In the genomic region with DNA sequence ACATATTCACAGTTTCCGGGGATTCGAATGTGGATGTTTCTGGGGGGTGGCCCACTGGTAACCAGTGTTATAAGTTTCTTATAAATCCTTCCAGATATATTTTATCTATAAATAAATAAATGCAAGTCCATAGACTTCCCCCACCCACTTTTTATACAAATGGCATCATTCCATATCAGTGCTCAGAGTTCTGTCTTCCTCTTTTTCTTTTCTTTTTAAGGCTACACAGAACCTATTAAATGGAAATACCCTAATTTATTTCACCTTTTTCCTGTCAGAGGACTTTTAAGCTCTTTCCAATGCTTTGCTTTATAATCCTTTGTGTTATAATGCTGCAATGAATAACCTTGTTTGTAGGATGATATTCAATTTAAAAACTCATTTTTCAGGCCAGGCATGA, we compare ENCODE assay signal across 21 cellular contexts. TPM values are rescaled to one million over a fixed set of nuclear protein-coding genes. Genes with fewer than 3 reads are reported as not detected.
DNase-seq lines count a peak whose midpoint lies in the region; ATAC-seq, FAIRE-seq and TF ChIP-seq lines count a peak whose summit lies in the region.
"Had no signal": no experiment of that assay in that cellular context is flagged by ENCODE, and none has a peak within 500 bp of the region (broad histone marks: within the 10 kb centered on the region; RNA-seq: fewer than 3 reads in every experiment).

No MANE protein-coding gene starts in this region.

- POLR2A ChIA-PET in activated naive CD8-positive, alpha-beta T cell treated with anti-CD3 and anti-CD28 coated beads, Interleukin-2, amount 10 ng/mL, durations not matched to agents 7 days and 5 days (lab: Charles Lee), result no interaction called here
- POLR2A ChIA-PET in K562 (lab: Yijun Ruan, JAX), result no interaction called here

- H3K4me3 Mint-ChIP-seq in activated naive CD8-positive, alpha-beta T cell treated with anti-CD3 and anti-CD28 coated beads, Interleukin-2, amount 10 ng/mL, durations not matched to agents 7 days and 5 days, result no peak overlapping the region
- no peak overlapping the region for H3K4me3 Mint-ChIP-seq in activated naive CD8-positive, alpha-beta T cell treated with anti-CD3 and anti-CD28 coated beads, Interleukin-2, amount 50 U/mL, for 24 hours
- H3K4me3 Mint-ChIP-seq in stimulated activated naive B cell treated with anti-CD40 and anti-IgM and Interleukin-4, amounts not matched to agents 10 μg/mL and 1 μg/mL and 100 μg/mL, for 72 hours, result peak overlapping the region; percentile 68 to 71
- H3K4me3 Mint-ChIP-seq in type B pancreatic cell, result no peak overlapping the region
- H3K4me3 Mint-ChIP-seq in osteocyte (ENCODE audit: unreplicated experiment), result no peak overlapping the region

- H3K36me3 ChIP-seq in Karpas-422 (ENCODE audit: insufficient read depth, low read length), result no peaks in the 10 kb centered on the region
- no peaks in the 10 kb centered on the region for H3K36me3 ChIP-seq in K562 (ENCODE audit: control insufficient read depth, insufficient read depth, low read length)
- H3K36me3 ChIP-seq: pancreas, sigmoid colon, upper lobe of right lung had no signal

- no peak for TF ChIP-seq POLR2A in K562 (conservative IDR thresholded peaks at IDR 0.05)

- no peak overlapping the region for H3K4me3 ChIP-seq in Karpas-422 (ENCODE audit: low read length)
- H3K4me3 ChIP-seq in K562, result no peak overlapping the region
- H3K4me3 ChIP-seq: pancreas, sigmoid colon, upper lobe of right lung had no signal

- FAIRE-seq in K562 (lab: Jason Lieb, UNC), result no peak
- FAIRE-seq: HTR-8/SVneo, pancreas had no signal

- BruUV-seq in K562 (replicated peaks; lab: Mats Ljungman, UMichigan), result no TSS peak

- H3K4me2 ChIP-seq in Karpas-422 (ENCODE audit: low read depth, low read length, poor library complexity, severe bottlenecking) (peak overlapping the region; percentile 32), K562 (ENCODE audit: insufficient read depth, low read length) (no peak overlapping the region)

- TF ChIP-seq EP300 in K562 (IDR thresholded peaks at IDR 0.05; ENCODE audit: low read length), result no peak

- no peak for DNase-seq in activated naive CD8-positive, alpha-beta T cell treated with anti-CD3 and anti-CD28 coated beads, Interleukin-2, amount 10 ng/mL, durations not matched to agents 7 days and 5 days
- DNase-seq in activated naive CD8-positive, alpha-beta T cell treated with anti-CD3 and anti-CD28 coated beads, Interleukin-2, amount 50 U/mL, for 24 hours, result no peak
- DNase-seq in Karpas-422, result no peak
- no peak for DNase-seq in K562 (ENCODE audit: extremely low read depth in 1 of 4, low spot score in 3 of 4)
- DNase-seq in stimulated activated naive B cell treated with anti-CD40 and anti-IgM and Interleukin-4, amounts not matched to agents 10 μg/mL and 1 μg/mL and 100 μg/mL, for 72 hours, result no peak
- no peak for DNase-seq in type B pancreatic cell (ENCODE audit: extremely low spot score, unreplicated experiment)
- no peak for DNase-seq in osteocyte (ENCODE audit: extremely low spot score, unreplicated experiment)
- DNase-seq: activated CD4-positive, CD25-positive, alpha-beta regulatory T cell; activated gamma-delta T cell treated with Interleukin-2 at 50 U/mL for 16 hours; NCI-H1417; NCI-H526; SHP77; sigmoid colon; stimulated activated naive CD4-positive, alpha-beta T cell treated with Interleukin-2 at 50 U/mL for 16 hours; T-helper 2 cell; upper lobe of right lung had no signal

- no peaks in the 10 kb centered on the region for H3K9me3 ChIP-seq in Karpas-422 (ENCODE audit: low read length)
- H3K9me3 ChIP-seq in K562 (replicated peaks; ENCODE audit: control insufficient read depth, insufficient read depth, low read depth, low read length), result no peaks in the 10 kb centered on the region
- H3K9me3 ChIP-seq: heart left ventricle, pancreas, sigmoid colon, upper lobe of right lung had no signal

- no peaks in the 10 kb centered on the region for H3K9me1 ChIP-seq in K562 (ENCODE audit: control insufficient read depth, insufficient read depth, low read length)

- no peaks in the 10 kb centered on the region for H3K27me3 Mint-ChIP-seq in activated naive CD8-positive, alpha-beta T cell treated with anti-CD3 and anti-CD28 coated beads, Interleukin-2, amount 10 ng/mL, durations not matched to agents 7 days and 5 days
- no peaks in the 10 kb centered on the region for H3K27me3 Mint-ChIP-seq in activated naive CD8-positive, alpha-beta T cell treated with anti-CD3 and anti-CD28 coated beads, Interleukin-2, amount 50 U/mL, for 24 hours
- H3K27me3 Mint-ChIP-seq in stimulated activated naive B cell treated with anti-CD40 and anti-IgM and Interleukin-4, amounts not matched to agents 10 μg/mL and 1 μg/mL and 100 μg/mL, for 72 hours, result no peaks in the 10 kb centered on the region
- H3K27me3 Mint-ChIP-seq in type B pancreatic cell (no peaks in the 10 kb centered on the region), osteocyte (ENCODE audit: unreplicated experiment) (no peaks in the 10 kb centered on the region)

- peak overlapping the region; percentile 47 for H3K27ac Mint-ChIP-seq in activated naive CD8-positive, alpha-beta T cell treated with anti-CD3 and anti-CD28 coated beads, Interleukin-2, amount 10 ng/mL, durations not matched to agents 7 days and 5 days
- H3K27ac Mint-ChIP-seq in activated naive CD8-positive, alpha-beta T cell treated with anti-CD3 and anti-CD28 coated beads, Interleukin-2, amount 50 U/mL, for 24 hours, result no peak overlapping the region
- H3K27ac Mint-ChIP-seq in stimulated activated naive B cell treated with anti-CD40 and anti-IgM and Interleukin-4, amounts not matched to agents 10 μg/mL and 1 μg/mL and 100 μg/mL, for 72 hours, result peak overlapping the region; percentile 89
- H3K27ac Mint-ChIP-seq in type B pancreatic cell (no peak overlapping the region), osteocyte (ENCODE audit: unreplicated experiment) (no peak overlapping the region)

- H3K36me3 Mint-ChIP-seq in activated naive CD8-positive, alpha-beta T cell treated with anti-CD3 and anti-CD28 coated beads, Interleukin-2, amount 10 ng/mL, durations not matched to agents 7 days and 5 days, result peaks cover 23% of the 10 kb centered on the region
- H3K36me3 Mint-ChIP-seq in activated naive CD8-positive, alpha-beta T cell treated with anti-CD3 and anti-CD28 coated beads, Interleukin-2, amount 50 U/mL, for 24 hours (ENCODE audit: low read depth), result peaks cover 2% of the 10 kb centered on the region
- peaks cover 24 to 32% of the 10 kb centered on the region in 2 donors for H3K36me3 Mint-ChIP-seq in stimulated activated naive B cell treated with anti-CD40 and anti-IgM and Interleukin-4, amounts not matched to agents 10 μg/mL and 1 μg/mL and 100 μg/mL, for 72 hours
- no peaks in the 10 kb centered on the region for H3K36me3 Mint-ChIP-seq in type B pancreatic cell
- peaks cover 4% of the 10 kb centered on the region for H3K36me3 Mint-ChIP-seq in osteocyte (ENCODE audit: unreplicated experiment)

- H4K20me1 ChIP-seq in Karpas-422 (ENCODE audit: insufficient read depth, low read depth, low read length) (no peaks in the 10 kb centered on the region), K562 (replicated peaks; ENCODE audit: control insufficient read depth, insufficient read depth, low read length) (no peaks in the 10 kb centered on the region)

- H3K79me2 ChIP-seq in Karpas-422 (ENCODE audit: low read length), result no peaks in the 10 kb centered on the region
- H3K79me2 ChIP-seq in K562 (ENCODE audit: control insufficient read depth, insufficient read depth, low read length), result no peaks in the 10 kb centered on the region

- intact Hi-C loops in K562 (cut with micrococcal nuclease), result no loop called here

- H3K9me3 Mint-ChIP-seq in activated naive CD8-positive, alpha-beta T cell treated with anti-CD3 and anti-CD28 coated beads, Interleukin-2, amount 10 ng/mL, durations not matched to agents 7 days and 5 days, result no peaks in the 10 kb centered on the region
- no peaks in the 10 kb centered on the region for H3K9me3 Mint-ChIP-seq in activated naive CD8-positive, alpha-beta T cell treated with anti-CD3 and anti-CD28 coated beads, Interleukin-2, amount 50 U/mL, for 24 hours
- H3K9me3 Mint-ChIP-seq in stimulated activated naive B cell treated with anti-CD40 and anti-IgM and Interleukin-4, amounts not matched to agents 10 μg/mL and 1 μg/mL and 100 μg/mL, for 72 hours, result no peaks in the 10 kb centered on the region
- H3K9me3 Mint-ChIP-seq in type B pancreatic cell (no peaks in the 10 kb centered on the region), osteocyte (ENCODE audit: unreplicated experiment) (no peaks in the 10 kb centered on the region)

- H3K4me1 ChIP-seq in Karpas-422 (ENCODE audit: low read length) (peaks cover 10% of the 10 kb centered on the region), K562 (replicated peaks in 1 of 2; ENCODE audit: control insufficient read depth in 2 of 2, insufficient read depth in 2 of 2, low read length in 2 of 2) (peaks cover 34 to 35% of the 10 kb centered on the region in 2 experiments)

- H3K9ac ChIP-seq in Karpas-422 (ENCODE audit: low read length) (no peak overlapping the region), K562 (ENCODE audit: insufficient read depth in 1 of 2, low read depth in 2 of 2, low read length in 2 of 2) (no peak overlapping the region)

- no peak overlapping the region for H3K27ac ChIP-seq in Karpas-422 (ENCODE audit: low read length)
- H3K27ac ChIP-seq in K562 (ENCODE audit: extremely low read depth, low read depth, low read length), result no peak overlapping the region
- H3K27ac ChIP-seq: upper lobe of right lung had no signal

- peaks cover 34% of the 10 kb centered on the region for H3K4me1 Mint-ChIP-seq in activated naive CD8-positive, alpha-beta T cell treated with anti-CD3 and anti-CD28 coated beads, Interleukin-2, amount 10 ng/mL, durations not matched to agents 7 days and 5 days
- peaks cover 34% of the 10 kb centered on the region for H3K4me1 Mint-ChIP-seq in activated naive CD8-positive, alpha-beta T cell treated with anti-CD3 and anti-CD28 coated beads, Interleukin-2, amount 50 U/mL, for 24 hours
- H3K4me1 Mint-ChIP-seq in stimulated activated naive B cell treated with anti-CD40 and anti-IgM and Interleukin-4, amounts not matched to agents 10 μg/mL and 1 μg/mL and 100 μg/mL, for 72 hours, result peaks cover 40 to 56% of the 10 kb centered on the region in 2 donors
- H3K4me1 Mint-ChIP-seq in type B pancreatic cell (ENCODE audit: unreplicated experiment) (peaks cover 9% of the 10 kb centered on the region), osteocyte (ENCODE audit: unreplicated experiment) (peaks cover 34% of the 10 kb centered on the region)

- TF ChIP-seq CTCF in K562 (IDR thresholded peaks at IDR 0.05 in 2 of 3, conservative IDR thresholded peaks at IDR 0.05 in 1 of 3; ENCODE audit: insufficient read depth in 2 of 3, low read depth in 1 of 3, low read length in 3 of 3), result no peak
- TF ChIP-seq CTCF in type B pancreatic cell (conservative IDR thresholded peaks at IDR 0.05), result no peak
- TF ChIP-seq CTCF in osteocyte (IDR thresholded peaks at IDR 0.05), result no peak

- no peaks in the 10 kb centered on the region for H3K27me3 ChIP-seq in Karpas-422 (ENCODE audit: low read length)
- H3K27me3 ChIP-seq in K562 (ENCODE audit: control insufficient read depth in 2 of 2, insufficient read depth in 2 of 2, low read length in 2 of 2), result no peaks in the 10 kb centered on the region
- H3K27me3 ChIP-seq: heart left ventricle, pancreas, sigmoid colon, upper lobe of right lung had no signal

- ATAC-seq in activated naive CD8-positive, alpha-beta T cell treated with anti-CD3 and anti-CD28 coated beads, Interleukin-2, amount 10 ng/mL, durations not matched to agents 7 days and 5 days (ENCODE audit: low read depth), result no peak
- ATAC-seq in activated naive CD8-positive, alpha-beta T cell treated with anti-CD3 and anti-CD28 coated beads, Interleukin-2, amount 50 U/mL, for 24 hours, result no peak
- ATAC-seq in K562, result no peak
- ATAC-seq in stimulated activated naive B cell treated with anti-CD40 and anti-IgM and Interleukin-4, amounts not matched to agents 10 μg/mL and 1 μg/mL and 100 μg/mL, for 72 hours (replicated peaks), result no peak
- no peak for ATAC-seq in HG03045 (IDR thresholded peaks at IDR 0.05; ENCODE audit: unreplicated experiment)
- ATAC-seq: heart left ventricle, pancreas had no signal

- WGBS in K562 (ENCODE audit: insufficient coverage, low coverage, missing lambda C conversion rate), result 91% methylated on average over 2 of the region's 2 CpGs

- no peaks in the 10 kb centered on the region for H3K9me2 ChIP-seq in Karpas-422 (replicated peaks; ENCODE audit: insufficient read depth, low read length)

- H2AFZ ChIP-seq in Karpas-422 (ENCODE audit: low read length) (no peak overlapping the region), K562 (ENCODE audit: low read depth, low read length) (no peak overlapping the region)

- in situ Hi-C loops in K562 (cut with MboI), result no loop called here

- no peak for TF ChIP-seq RAD21 in K562 (CRISPR knock-in tag; conservative IDR thresholded peaks at IDR 0.05 in 1 of 2, IDR thresholded peaks at IDR 0.05 in 1 of 2)

- CTCF ChIA-PET in K562 (lab: Yijun Ruan, JAX; ENCODE audit: low intra/inter-chr PET ratio), result no interaction called here

RNA-seq across cellular contexts. Expression of a gene that starts 3.8 kb away (rescaled TPM):
- 100 to 1,000 TPM; 159 to 175 TPM for total RNA-seq in activated naive CD8-positive, alpha-beta T cell treated with anti-CD3 and anti-CD28 coated beads, Interleukin-2, amount 10 ng/mL, durations not matched to agents 7 days and 5 days
- 3.6 and 5.4 TPM in 2 replicates for total RNA-seq in Karpas-422 (2014; rRNA removed; shearing (Covaris generic); ENCODE audit: low replicate concordance)
- total RNA-seq in K562 (2011; cell fraction: chromatin; rRNA removed; ENCODE audit: low replicate concordance), result 22.6 and 54.0 TPM in 2 replicates
- total RNA-seq in K562 (2011; cell fraction: nucleolus; rRNA removed), result 22.5 and 24.7 TPM in 2 replicates
- total RNA-seq in K562 (2011; cell fraction: nucleoplasm; rRNA removed), result 26.1 and 40.6 TPM in 2 replicates
- 2.8 and 3.0 TPM in 2 replicates for total RNA-seq in K562 (2014; rRNA removed)
- 1.7 and 2.0 TPM in 2 replicates for total RNA-seq in K562 (2014; rRNA removed; fragmentation: Illumina TruSeq; extraction: Trizol)
- 3.7 and 4.8 TPM in 2 replicates for total RNA-seq in K562 (2015; rRNA removed; fragmentation: Illumina TruSeq; extraction: Trizol)
- 4.6 and 5.0 TPM in 2 replicates for total RNA-seq in K562 (2021)
- polyA plus RNA-seq in K562 (2011; rRNA removed), result 1.5 and 7.3 TPM in 2 replicates
- polyA plus RNA-seq in K562 (2011; cell fraction: cytosol; rRNA removed), result 3.5 and 4.4 TPM in 2 replicates
- 11.1 and 15.7 TPM in 2 replicates for polyA plus RNA-seq in K562 (2011; cell fraction: nucleus; rRNA removed)
- polyA plus RNA-seq in K562 (2012), result 9.1 and 14.2 TPM in 2 replicates
- polyA plus RNA-seq in K562 (2014; fragmentation: Illumina TruSeq; extraction: Trizol), result 3.8 and 5.8 TPM in 2 replicates
- polyA plus RNA-seq in K562 (2014; fragmentation: Nextera tagmentation; extraction: Ambion mirVana), result under 1 TPM; 0.45 to 0.77 TPM
- 5.6 and 6.9 TPM in 2 replicates for polyA plus RNA-seq in K562 (2014; rRNA removed)
- 3.0 and 4.4 TPM in 2 replicates for polyA minus RNA-seq in K562 (2011; rRNA and poly(A)+ RNA removed)
- 1.9 and 2.5 TPM in 2 replicates for polyA minus RNA-seq in K562 (2011; cell fraction: cytosol; rRNA and poly(A)+ RNA removed)
- 3.1 and 7.2 TPM in 2 replicates for polyA minus RNA-seq in K562 (2011; cell fraction: nucleus; rRNA and poly(A)+ RNA removed)
- 22.5 and 25.3 TPM in 2 replicates for total RNA-seq in type B pancreatic cell (ENCODE audit: low replicate concordance)
- total RNA-seq in osteocyte, result 3.1 and 4.5 TPM in 2 replicates
- total RNA-seq: G401 had no signal

Comparison
In these comparisons a context has a peak if more than half of its experiments do, and no peak if none do; other contexts are left out.
1. H3K27ac Mint-ChIP-seq: peak in activated naive CD8-positive, alpha-beta T cell treated with anti-CD3 and anti-CD28 coated beads, Interleukin-2, amount 10 ng/mL, durations not matched to agents 7 days and 5 days (single experiment) and stimulated activated naive B cell treated with anti-CD40 and anti-IgM and Interleukin-4, amounts not matched to agents 10 μg/mL and 1 μg/mL and 100 μg/mL, for 72 hours (single experiment); none in activated naive CD8-positive, alpha-beta T cell treated with anti-CD3 and anti-CD28 coated beads, Interleukin-2, amount 50 U/mL, for 24 hours (single experiment), type B pancreatic cell (single experiment) and osteocyte (single experiment).
2. H3K4me3 Mint-ChIP-seq: peak in stimulated activated naive B cell treated with anti-CD40 and anti-IgM and Interleukin-4, amounts not matched to agents 10 μg/mL and 1 μg/mL and 100 μg/mL, for 72 hours (2 of 2); none in activated naive CD8-positive, alpha-beta T cell treated with anti-CD3 and anti-CD28 coated beads, Interleukin-2, amount 10 ng/mL, durations not matched to agents 7 days and 5 days (single experiment), activated naive CD8-positive, alpha-beta T cell treated with anti-CD3 and anti-CD28 coated beads, Interleukin-2, amount 50 U/mL, for 24 hours (single experiment), type B pancreatic cell (single experiment) and osteocyte (single experiment).